In the genomic region with DNA sequence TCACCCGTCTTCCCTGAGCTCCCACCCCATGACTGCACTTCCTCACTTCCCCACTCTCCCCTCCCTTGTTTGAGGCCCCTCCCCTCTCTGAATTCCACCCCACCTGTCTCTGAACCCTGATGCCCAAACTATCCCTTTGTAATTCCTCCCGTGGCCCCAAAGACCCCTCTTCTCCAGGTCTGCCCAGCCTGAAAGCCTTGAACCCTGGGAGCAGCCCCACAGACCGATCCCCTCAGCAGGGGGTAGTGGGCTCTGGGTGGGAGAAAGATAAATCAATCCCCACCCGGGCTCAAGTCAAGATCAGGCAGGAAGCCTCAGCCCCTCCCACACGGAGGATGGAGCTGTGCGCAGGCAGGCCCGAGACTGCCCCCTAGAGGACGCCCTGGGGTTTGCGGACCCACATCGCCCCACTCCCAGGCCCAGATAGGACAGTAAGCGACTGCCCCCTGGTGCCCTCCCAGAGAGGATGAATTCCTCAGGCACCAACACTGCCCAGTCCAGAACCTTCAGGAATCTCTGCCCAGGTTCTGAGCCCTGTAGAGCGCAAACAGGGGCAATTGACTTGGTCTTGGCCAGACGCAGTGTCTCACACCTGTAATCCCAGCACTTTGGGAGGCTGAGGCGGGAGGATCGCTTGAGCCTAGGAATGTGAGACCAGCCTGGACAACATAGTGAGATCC, we compare ENCODE assay signal across 8 cellular contexts. TPM values are rescaled to one million over a fixed set of nuclear protein-coding genes. Genes with fewer than 3 reads are reported as not detected.
A peak's percentile ranks its signal among the peaks of the same experiment; 100 is the strongest.
DNase-seq lines count a peak whose midpoint lies in the region; ATAC-seq and TF ChIP-seq lines count a peak whose summit lies in the region.

No MANE protein-coding gene starts in this region.

- peak; percentile 30 for ATAC-seq in GM18858 (IDR thresholded peaks at IDR 0.05; ENCODE audit: unreplicated experiment)
- ATAC-seq in HG03159 (IDR thresholded peaks at IDR 0.05; ENCODE audit: unreplicated experiment): peak; percentile 43

- intact Hi-C loops in MCF 10A (cut with micrococcal nuclease): loop anchor here (1.0 kb wide), 2 partner anchors 23 to 136 kb away; no protein-coding TSS in a partner anchor

- DNase-seq in 8988T (peak; percentile 95), NCI-H2227 (lab: John Stamatoyannopoulos, UW; ENCODE audit: unreplicated experiment) (peak; percentile 89), WERI-Rb-1 (peak; percentile 96), MCF 10A (ENCODE audit: unreplicated experiment) (peak; percentile 92), inferior parietal cortex (ENCODE audit: extremely low spot score) (peak; percentile 94)
- peak; percentile 98 for DNase-seq in stimulated activated CD4-positive, alpha-beta T cell treated with anti-CD3 and anti-CD28 coated beads, Interleukin-15, amount 100 ng/mL, for 24 hours

- no peaks in the 10 kb centered on the region for H3K36me3 Mint-ChIP-seq in MCF 10A (ENCODE audit: insufficient read depth, unreplicated experiment)

- no TSS peak for BruUV-seq in MCF 10A (replicated peaks; lab: Mats Ljungman, UMichigan)

- no peaks in the 10 kb centered on the region for H3K36me3 ChIP-seq in WERI-Rb-1

- POLR2A ChIA-PET in MCF 10A (lab: Yijun Ruan, JAX): interaction anchor here (1.0 to 13.3 kb wide), 8 partner anchors 9 to 183 kb away, joined by 3 to 283 read pairs (median 7); a partner anchor contains a TSS

- TF ChIP-seq CTCF in WERI-Rb-1 (IDR thresholded peaks at IDR 0.05; ENCODE audit: low read depth, low read length): peak; percentile 99
- TF ChIP-seq CTCF in MCF 10A (IDR thresholded peaks at IDR 0.05; ENCODE audit: unreplicated experiment): peak; percentile 100

- no peak overlapping the region for H3K27ac ChIP-seq in WERI-Rb-1

- no peak overlapping the region for H3K27ac Mint-ChIP-seq in MCF 10A (ENCODE audit: low read depth, unreplicated experiment)

- H3K27me3 ChIP-seq in WERI-Rb-1 (ENCODE audit: insufficient read depth, low read depth, severe bottlenecking): no peaks in the 10 kb centered on the region

- CTCF ChIA-PET in MCF 10A (lab: Yijun Ruan, JAX): interaction anchor here (0.6 to 15.2 kb wide), 38 partner anchors 9 to 999 kb away, joined by 3 to 232 read pairs (median 4); a partner anchor contains a TSS

- no peaks in the 10 kb centered on the region for H3K27me3 Mint-ChIP-seq in MCF 10A (ENCODE audit: insufficient read depth, unreplicated experiment)

- peak overlapping the region; percentile 25 for H3K4me3 ChIP-seq in WERI-Rb-1 (ENCODE audit: low read depth, low read length)

- H3K4me3 Mint-ChIP-seq in MCF 10A (ENCODE audit: unreplicated experiment): no peak overlapping the region

- H3K9me3 Mint-ChIP-seq in MCF 10A (ENCODE audit: unreplicated experiment): no peaks in the 10 kb centered on the region

- H3K4me1 Mint-ChIP-seq in MCF 10A (ENCODE audit: insufficient read depth, unreplicated experiment): peaks cover 28% of the 10 kb centered on the region

- no peaks in the 10 kb centered on the region for H3K9me3 ChIP-seq in WERI-Rb-1 (ENCODE audit: severe bottlenecking)

RNA-seq across cellular contexts. Expression of a gene that starts 11.7 kb away (rescaled TPM):
- total RNA-seq in MCF 10A (2022): 158 and 198 TPM in 2 replicates

RNA-seq across cellular contexts. Expression of a gene that starts 44.6 kb away (rescaled TPM):
- total RNA-seq in MCF 10A (2022): 177 and 178 TPM in 2 replicates
